In the genomic region with DNA sequence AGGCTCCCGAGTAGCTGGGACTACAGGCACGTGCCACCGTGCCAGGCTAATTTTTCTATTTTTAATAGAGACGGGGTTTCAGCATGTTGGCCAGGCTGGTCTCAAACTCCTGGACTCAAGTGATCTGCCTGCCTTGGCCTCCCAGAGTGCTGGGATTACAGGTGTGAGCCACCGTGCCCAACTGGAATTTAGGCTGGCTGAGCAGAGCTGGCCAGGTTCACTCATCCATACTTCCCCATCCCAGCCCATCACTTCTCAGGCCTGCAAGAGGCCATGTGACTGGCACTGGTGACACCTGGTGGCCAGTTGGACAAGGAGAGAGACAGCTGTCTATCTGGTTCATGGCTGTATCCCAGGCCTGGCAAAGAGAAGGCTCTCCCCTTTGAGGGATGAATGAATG, we compare ENCODE assay signal across 8 cellular contexts. TPM values are rescaled to one million over a fixed set of nuclear protein-coding genes. Genes with fewer than 3 reads are reported as not detected.
DNase-seq lines count a peak whose midpoint lies in the region; ATAC-seq and TF ChIP-seq lines count a peak whose summit lies in the region.
"Not testable (repeated sequence)": the region's sequence is repeated elsewhere in the genome, so short reads cannot be mapped to it uniquely, and the experiment has no call there.

No MANE protein-coding gene starts in this region.

- H3K4me1 ChIP-seq in BLaER1 treated with 17β-estradiol and CSF1 and Interleukin-3, amounts not matched to agents 10 nM and 100 nM = peaks cover 31 to 77% (median 70%) of the 10 kb centered on the region in 10 experiments
- not testable (repeated sequence) for H3K4me1 ChIP-seq in OCI-LY1 (ENCODE audit: insufficient read depth, low read length, severe bottlenecking)
- peaks cover 4 to 19% of the 10 kb centered on the region in 2 donors for H3K4me1 ChIP-seq in left lung

- H3K4me2 ChIP-seq in BLaER1 treated with 17β-estradiol and CSF1 and Interleukin-3, amounts not matched to agents 10 nM and 100 nM = peak overlapping the region; percentile 5 to 87 (median 80); a peak in 21 of 22 replicates
- not testable (repeated sequence) for H3K4me2 ChIP-seq in OCI-LY1 (ENCODE audit: low read length)

- peak overlapping the region in 6 of 11 experiments; percentile 22 to 51 (median 40); a peak in 11 of 22 replicates for H3K27ac ChIP-seq in BLaER1 treated with 17β-estradiol and CSF1 and Interleukin-3, amounts not matched to agents 10 nM and 100 nM
- H3K27ac ChIP-seq in OCI-LY1 (ENCODE audit: low read depth, low read length, poor library complexity, severe bottlenecking); left lung: not testable (repeated sequence)

- H3K9me3 ChIP-seq in BLaER1 treated with 17β-estradiol and CSF1 and Interleukin-3, amounts not matched to agents 10 nM and 100 nM (replicated peaks in 1 of 11) = peaks cover 0 to 21% (median 9%) of the 10 kb centered on the region in 11 experiments; a peak in 17 of 22 replicates
- not testable (repeated sequence) for H3K9me3 ChIP-seq in OCI-LY1 (ENCODE audit: low read length); left lung

- peak overlapping the region in 5 of 11 experiments; percentile 10 to 51 (median 28); a peak in 4 of 22 replicates for H3K9ac ChIP-seq in BLaER1 treated with 17β-estradiol and CSF1 and Interleukin-3, amounts not matched to agents 10 nM and 100 nM
- not testable (repeated sequence) for H3K9ac ChIP-seq in OCI-LY1 (ENCODE audit: low read length)

- not testable (repeated sequence) for H3K27me3 ChIP-seq in BLaER1 treated with 17β-estradiol and CSF1 and Interleukin-3, amounts not matched to agents 10 nM and 100 nM; OCI-LY1 (ENCODE audit: insufficient read depth, low read length); left lung

- H3K36me3 ChIP-seq in BLaER1 treated with 17β-estradiol and CSF1 and Interleukin-3, amounts not matched to agents 10 nM and 100 nM; OCI-LY1 (ENCODE audit: insufficient read depth, low read length); left lung: not testable (repeated sequence)

- DNase-seq in KBM-7 = peak; percentile 84
- peak; percentile 54 to 60 for DNase-seq in activated CD8-positive, alpha-beta memory T cell treated with anti-CD3 and anti-CD28 coated beads for 4 hours (ENCODE audit: low read depth in 2 of 2)
- DNase-seq in dedifferentiated amniotic fluid mesenchymal stem cell (ENCODE audit: extremely low spot score) = peak; percentile 60
- peak; percentile 85 to 92 for DNase-seq in left lung
- DNase-seq in stimulated activated CD4-positive, alpha-beta T cell treated with anti-CD3 and anti-CD28 coated beads, Interleukin-2, amount 100 ng/mL, for 4 hours (ENCODE audit: low read depth) = peak; percentile 66

- not testable (repeated sequence) for H3K79me2 ChIP-seq in OCI-LY1 (ENCODE audit: insufficient read depth, low read length)

- not testable (repeated sequence) for H3K4me3 ChIP-seq in BLaER1 treated with 17β-estradiol and CSF1 and Interleukin-3, amounts not matched to agents 10 nM and 100 nM; OCI-LY1 (ENCODE audit: low read depth, low read length, poor library complexity, severe bottlenecking); left lung

- in situ Hi-C loops in KBM-7 (cut with MboI; ENCODE audit: low pct_unique_long_range_greater_than_20kb, low sequenced_read_pairs) = not testable (repeated sequence)

- H3F3A ChIP-seq in OCI-LY1 (ENCODE audit: insufficient read depth, low read length) = not testable (repeated sequence)

- intact Hi-C loops in left lung (cut with DNase I) = loop anchor here in 1 of 2 donors (5.0 kb wide), 1 partner anchor 91 kb away; no protein-coding TSS in a partner anchor

- TF ChIP-seq CTCF in OCI-LY1 (IDR thresholded peaks at IDR 0.05; ENCODE audit: low read length) = peak; percentile 70
- TF ChIP-seq CTCF in left lung (IDR thresholded peaks at IDR 0.05) = peak; percentile 62 to 79

- H4K20me1 ChIP-seq in BLaER1 treated with 17β-estradiol and CSF1 and Interleukin-3, amounts not matched to agents 10 nM and 100 nM; OCI-LY1 (ENCODE audit: insufficient read depth, low read length): not testable (repeated sequence)

- not testable (repeated sequence) for H3K9me2 ChIP-seq in OCI-LY1 (ENCODE audit: low read depth, low read length)

- not testable (repeated sequence) for H2AFZ ChIP-seq in OCI-LY1 (ENCODE audit: low read length)

- ATAC-seq in GM19463 (IDR thresholded peaks at IDR 0.05; ENCODE audit: unreplicated experiment) (peak; percentile 48), left lung (peak; percentile 88)

RNA-seq across cellular contexts. Expression of a gene that starts 30.9 kb away (rescaled TPM):
- total RNA-seq in left lung = 100 to 1,000 TPM in 1 of 2 donors, 10 to 100 TPM in 1; 100.0 to 105 TPM

RNA-seq across cellular contexts. Expression of a gene that starts 42.6 kb away (rescaled TPM):
- total RNA-seq in left lung = not detected

RNA-seq across cellular contexts. Expression of a gene that starts 47.7 kb away (rescaled TPM):
- total RNA-seq in left lung = 100 to 1,000 TPM; 122 to 125 TPM

RNA-seq across cellular contexts. Expression of a gene that starts 50.9 kb away (rescaled TPM):
- 10 to 100 TPM; 25.4 to 48.9 TPM for total RNA-seq in left lung
